Comparison of ENCODE assay signal across 24 cellular contexts in genomic region chr3:183809209-183809608, GRCh38. TPM values are rescaled to one million over a fixed set of nuclear protein-coding genes. Genes with fewer than 3 reads are reported as not detected.
DNase-seq lines count a peak whose midpoint lies in the region; TF ChIP-seq lines count a peak whose summit lies in the region.
"Had no signal": no experiment of that assay in that cellular context is flagged by ENCODE, and none has a peak within 500 bp of the region (broad histone marks: within the 10 kb centered on the region; RNA-seq: fewer than 3 reads in every experiment).

No MANE protein-coding gene starts in this region.

- no peak for TF ChIP-seq POLR2A in uterus (IDR thresholded peaks at IDR 0.05)

- no peaks in the 10 kb centered on the region for H3K27me3 Mint-ChIP-seq in activated T-helper 1 cell treated with anti-CD3 and anti-CD28 coated beads, Interleukin-12 subunit alpha, Interleukin-12 subunit beta, Interleukin-2, Interleukin-4 antibody, amounts not matched to agents 30 ng/mL and 10 ng/mL and 1 ng/mL, durations not matched to agents 14 hours and 24 hours and 36 hours (ENCODE audit: insufficient read depth)
- H3K27me3 Mint-ChIP-seq: activated B cell treated with CpG ODN at 0.5 μM for 24 hours; activated T-cell treated with anti-CD3 and anti-CD28 coated beads, Interleukin-2, amount 50 U/mL, for 24 hours; naive thymus-derived CD8-positive, alpha-beta T cell; stimulated activated naive B cell treated with anti-CD40 and anti-IgM and Interleukin-4, amounts not matched to agents 10 μg/mL and 1 μg/mL and 100 μg/mL, for 72 hours had no signal

- no peaks in the 10 kb centered on the region for H3K4me1 ChIP-seq in uterus
- H3K4me1 ChIP-seq: left lung had no signal

- H3K4me3 Mint-ChIP-seq in activated T-helper 1 cell treated with anti-CD3 and anti-CD28 coated beads, Interleukin-12 subunit alpha, Interleukin-12 subunit beta, Interleukin-2, Interleukin-4 antibody, amounts not matched to agents 30 ng/mL and 10 ng/mL and 1 ng/mL, durations not matched to agents 14 hours and 24 hours and 36 hours, result no peak overlapping the region
- H3K4me3 Mint-ChIP-seq: activated B cell treated with CpG ODN at 0.5 μM for 24 hours; activated T-cell treated with anti-CD3 and anti-CD28 coated beads, Interleukin-2, amount 50 U/mL, for 24 hours; CD8-positive, alpha-beta T cell; GM23338; naive thymus-derived CD8-positive, alpha-beta T cell; stimulated activated naive B cell treated with anti-CD40 and anti-IgM and Interleukin-4, amounts not matched to agents 10 μg/mL and 1 μg/mL and 100 μg/mL, for 72 hours had no signal

- peaks cover 33% of the 10 kb centered on the region for H3K36me3 Mint-ChIP-seq in activated T-helper 1 cell treated with anti-CD3 and anti-CD28 coated beads, Interleukin-12 subunit alpha, Interleukin-12 subunit beta, Interleukin-2, Interleukin-4 antibody, amounts not matched to agents 30 ng/mL and 10 ng/mL and 1 ng/mL, durations not matched to agents 14 hours and 24 hours and 36 hours (ENCODE audit: low read depth)

- TF ChIP-seq CTCF in uterus (IDR thresholded peaks at IDR 0.05), result no peak

- peaks cover 2% of the 10 kb centered on the region for H3K4me1 Mint-ChIP-seq in activated T-helper 1 cell treated with anti-CD3 and anti-CD28 coated beads, Interleukin-12 subunit alpha, Interleukin-12 subunit beta, Interleukin-2, Interleukin-4 antibody, amounts not matched to agents 30 ng/mL and 10 ng/mL and 1 ng/mL, durations not matched to agents 14 hours and 24 hours and 36 hours (ENCODE audit: low read depth)
- H3K4me1 Mint-ChIP-seq: activated B cell treated with CpG ODN at 0.5 μM for 24 hours, GM23338 had no signal

- H3K9me3 Mint-ChIP-seq in activated T-helper 1 cell treated with anti-CD3 and anti-CD28 coated beads, Interleukin-12 subunit alpha, Interleukin-12 subunit beta, Interleukin-2, Interleukin-4 antibody, amounts not matched to agents 30 ng/mL and 10 ng/mL and 1 ng/mL, durations not matched to agents 14 hours and 24 hours and 36 hours, result no peaks in the 10 kb centered on the region
- H3K9me3 Mint-ChIP-seq: activated B cell treated with CpG ODN at 0.5 μM for 24 hours; activated T-cell treated with anti-CD3 and anti-CD28 coated beads, Interleukin-2, amount 50 U/mL, for 24 hours; CD8-positive, alpha-beta T cell; GM23338; naive thymus-derived CD8-positive, alpha-beta T cell; stimulated activated naive B cell treated with anti-CD40 and anti-IgM and Interleukin-4, amounts not matched to agents 10 μg/mL and 1 μg/mL and 100 μg/mL, for 72 hours had no signal

- H3K4me3 ChIP-seq in uterus, result no peak overlapping the region
- H3K4me3 ChIP-seq: GM12878, GM23338, left lung, MG63 had no signal

- H3K27me3 ChIP-seq in uterus, result no peaks in the 10 kb centered on the region
- H3K27me3 ChIP-seq: left lung, MG63 had no signal

- no peaks in the 10 kb centered on the region for H3K9me3 ChIP-seq in uterus
- H3K9me3 ChIP-seq: left lung, MG63 had no signal

- intact Hi-C loops in uterus (cut with DNase I; ENCODE audit: low total_unique reads), result no loop called here
- intact Hi-C loops in activated T-helper 1 cell treated with anti-CD3 and anti-CD28 coated beads, Interleukin-12 subunit alpha, Interleukin-12 subunit beta, Interleukin-2, Interleukin-4 antibody, amounts not matched to agents 30 ng/mL and 10 ng/mL and 1 ng/mL, durations not matched to agents 14 hours and 24 hours and 36 hours (cut with micrococcal nuclease), result no loop called here

- DNase-seq in NCI-H1092 treated with DMSO at 0.1 percent for 48 hours (lab: John Stamatoyannopoulos, UW), result peak; percentile 30
- no peak for DNase-seq in NCI-H1092 (lab: John Stamatoyannopoulos, UW)
- DNase-seq in NCI-H345 treated with DMSO at 0.1 percent for 48 hours (lab: John Stamatoyannopoulos, UW; ENCODE audit: unreplicated experiment), result peak; percentile 72
- no peak for DNase-seq in caudate nucleus (lab: John Stamatoyannopoulos, UW)
- no peak for DNase-seq in uterus
- DNase-seq in activated T-helper 1 cell treated with anti-CD3 and anti-CD28 coated beads, Interleukin-12 subunit alpha, Interleukin-12 subunit beta, Interleukin-2, Interleukin-4 antibody, amounts not matched to agents 30 ng/mL and 10 ng/mL and 1 ng/mL, durations not matched to agents 14 hours and 24 hours and 36 hours (ENCODE audit: low spot score), result no peak
- DNase-seq in GF-D8 (lab: John Stamatoyannopoulos, UW), result no peak
- DNase-seq: activated B cell treated with CpG ODN at 0.5 μM for 24 hours; activated naive CD4-positive, alpha-beta T cell treated with Interleukin-2 at 50 U/mL for 16 hours; AML-193; CD8-positive, alpha-beta T cell; dermis blood vessel endothelial cell; DMS79; left lung; MG63; naive thymus-derived CD8-positive, alpha-beta T cell; NCI-H526 treated with DMSO at 0.1 percent for 48 hours; retina; stimulated activated CD4-positive, alpha-beta T cell treated with anti-CD3 and anti-CD28 coated beads, Interleukin-2, amount 100 ng/mL, for 48 hours; stimulated activated naive B cell treated with anti-CD40 and anti-IgM and Interleukin-4, amounts not matched to agents 10 μg/mL and 1 μg/mL and 100 μg/mL, for 72 hours had no signal

- no peaks in the 10 kb centered on the region for H3K36me3 ChIP-seq in uterus

- H3K27ac Mint-ChIP-seq in activated T-helper 1 cell treated with anti-CD3 and anti-CD28 coated beads, Interleukin-12 subunit alpha, Interleukin-12 subunit beta, Interleukin-2, Interleukin-4 antibody, amounts not matched to agents 30 ng/mL and 10 ng/mL and 1 ng/mL, durations not matched to agents 14 hours and 24 hours and 36 hours, result no peak overlapping the region
- H3K27ac Mint-ChIP-seq: activated B cell treated with CpG ODN at 0.5 μM for 24 hours; CD8-positive, alpha-beta T cell; GM23338; stimulated activated naive B cell treated with anti-CD40 and anti-IgM and Interleukin-4, amounts not matched to agents 10 μg/mL and 1 μg/mL and 100 μg/mL, for 72 hours had no signal

- H3K27ac ChIP-seq in caudate nucleus (ENCODE audit: low read depth, low read length) (peak overlapping the region; percentile 27), temporal lobe (ENCODE audit: low read depth, low read length) (peak overlapping the region; percentile 96), uterus (no peak overlapping the region)
- H3K27ac ChIP-seq: left lung had no signal

RNA-seq across cellular contexts. Expression of gene MAP6D1, which starts 16.2 kb away (rescaled TPM):
- total RNA-seq in temporal lobe (5.2 TPM), uterus (1 to 10 TPM in 2 of 4 donors, not detected in 2; 1.0 to 1.9 TPM)
- total RNA-seq in activated T-helper 1 cell treated with anti-CD3 and anti-CD28 coated beads, Interleukin-12 subunit alpha, Interleukin-12 subunit beta, Interleukin-2, Interleukin-4 antibody, amounts not matched to agents 30 ng/mL and 10 ng/mL and 1 ng/mL, durations not matched to agents 14 hours and 24 hours and 36 hours, result 2.1 and 2.2 TPM in 2 replicates

Comparison
In these comparisons a context has a peak if more than half of its experiments do, and no peak if none do; other contexts are left out.
1. DNase-seq: peak in NCI-H1092 treated with DMSO at 0.1 percent for 48 hours (single experiment) and NCI-H345 treated with DMSO at 0.1 percent for 48 hours (single experiment); none in NCI-H1092 (single experiment), caudate nucleus (0 of 61), uterus (0 of 2), activated T-helper 1 cell treated with anti-CD3 and anti-CD28 coated beads, Interleukin-12 subunit alpha, Interleukin-12 subunit beta, Interleukin-2, Interleukin-4 antibody, amounts not matched to agents 30 ng/mL and 10 ng/mL and 1 ng/mL, durations not matched to agents 14 hours and 24 hours and 36 hours (single experiment) and GF-D8 (single experiment).
2. H3K27ac ChIP-seq: peak in caudate nucleus (single experiment) and temporal lobe (single experiment); none in uterus (0 of 2).